Comparison of ENCODE assay signal across 12 cellular contexts in the genomic region with DNA sequence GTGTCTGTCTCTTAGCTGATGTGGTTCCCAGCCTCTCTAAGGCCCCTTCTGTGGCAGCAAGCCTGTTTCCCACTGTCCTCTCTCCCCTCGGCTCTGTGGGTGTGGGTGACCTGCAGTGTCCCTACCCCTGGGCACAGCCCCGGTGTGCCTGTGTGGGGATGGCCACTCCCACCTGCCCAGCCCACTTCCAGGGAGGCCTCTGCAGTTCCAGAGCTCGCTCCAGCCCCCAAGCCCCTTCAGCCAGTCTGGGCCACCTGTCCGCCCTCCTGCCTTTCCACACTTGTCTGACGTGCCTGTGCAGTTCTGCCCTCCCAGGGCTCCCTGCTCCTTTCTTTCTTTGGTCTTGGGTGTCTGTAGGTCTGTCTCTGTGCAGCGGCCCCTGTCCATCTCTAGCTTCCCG.
DNase-seq lines count a peak whose midpoint lies in the region; ATAC-seq and TF ChIP-seq lines count a peak whose summit lies in the region.
"Had no signal": no experiment of that assay in that cellular context is flagged by ENCODE, and none has a peak within 500 bp of the region (broad histone marks: within the 10 kb centered on the region; RNA-seq: fewer than 3 reads in every experiment).

No MANE protein-coding gene starts in this region.

- CTCF ChIA-PET in SK-N-SH (lab: Yijun Ruan, JAX), result interaction anchor here (0.7 to 1.6 kb wide), 7 partner anchors 11 to 1173 kb away, joined by 3 to 11 read pairs (median 3); no protein-coding TSS in a partner anchor

- H2AFZ ChIP-seq in SK-N-SH (ENCODE audit: low read depth), result no peak overlapping the region

- peak overlapping the region; percentile 37; the same call in 1 of the 2 replicates for H3K4me2 ChIP-seq in SK-N-SH

- H3K4me3 ChIP-seq in SK-N-SH (ENCODE audit: low read depth in 2 of 2, low read length in 1 of 2) (no peak overlapping the region), dorsolateral prefrontal cortex (no peak overlapping the region), mesodermal cell (ENCODE audit: extremely low read depth, insufficient read depth, low read length, poor library complexity, severe bottlenecking) (no peak overlapping the region), thyroid gland (replicated peaks in 1 of 3) (no peak overlapping the region)

- peaks cover 12% of the 10 kb centered on the region; the same call in 1 of the 2 replicates for H4K20me1 ChIP-seq in SK-N-SH (ENCODE audit: insufficient read depth)

- intact Hi-C loops in dorsolateral prefrontal cortex (cut with DNase I) (loop anchor here (2.0 to 10.0 kb wide), 4 partner anchors 23 to 127 kb away; partner anchors contain the start of gene PPIF (in 1 of the 2)), thyroid gland (cut with DNase I) (no loop called here)

- H3K9me3 ChIP-seq in SK-N-SH, result no peaks in the 10 kb centered on the region
- H3K9me3 ChIP-seq in mesodermal cell (ENCODE audit: control insufficient read depth, low read length), result no peaks in the 10 kb centered on the region
- no peaks in the 10 kb centered on the region for H3K9me3 ChIP-seq in thyroid gland

- peaks cover 33 to 69% of the 10 kb centered on the region in 2 experiments for H3K4me1 ChIP-seq in SK-N-SH (ENCODE audit: control insufficient read depth in 1 of 2, insufficient read depth in 2 of 2, low read depth in 1 of 2, low read length in 1 of 2)
- H3K4me1 ChIP-seq in mesodermal cell (ENCODE audit: control insufficient read depth, insufficient read depth, low read length, poor library complexity, severe bottlenecking), result peaks cover 30% of the 10 kb centered on the region
- H3K4me1 ChIP-seq in thyroid gland, result peaks cover 56 to 62% of the 10 kb centered on the region in 2 donors

- H3K27me3 ChIP-seq in SK-N-SH (ENCODE audit: insufficient read depth) (no peaks in the 10 kb centered on the region), dorsolateral prefrontal cortex (no peaks in the 10 kb centered on the region), thyroid gland (no peaks in the 10 kb centered on the region)

- peaks cover 6% of the 10 kb centered on the region; the same call in 1 of the 2 replicates for H3K79me2 ChIP-seq in SK-N-SH (ENCODE audit: insufficient read depth)

- no peak for TF ChIP-seq EP300 in SK-N-SH (IDR thresholded peaks at IDR 0.05; ENCODE audit: borderline replicate concordance in 1 of 2, low read depth in 1 of 2, low read length in 1 of 2)

- peaks cover 19 to 23% of the 10 kb centered on the region in 2 experiments for H3K36me3 ChIP-seq in SK-N-SH (replicated peaks in 1 of 2; ENCODE audit: control insufficient read depth in 1 of 2, insufficient read depth in 2 of 2, low read length in 1 of 2)
- peaks cover 60% of the 10 kb centered on the region for H3K36me3 ChIP-seq in mesodermal cell (ENCODE audit: control insufficient read depth, insufficient read depth, low read length)
- peaks cover 26 to 33% of the 10 kb centered on the region in 2 donors for H3K36me3 ChIP-seq in thyroid gland

- TF ChIP-seq RAD21 in SK-N-SH (IDR thresholded peaks at IDR 0.05; ENCODE audit: low read length), result no peak

- H3K9ac ChIP-seq in SK-N-SH, result no peak overlapping the region

- no peak for TF ChIP-seq POLR2A in thyroid gland (IDR thresholded peaks at IDR 0.05)

- H3K9me2 ChIP-seq in SK-N-SH, result no peaks in the 10 kb centered on the region

- WGBS in SK-N-SH (ENCODE audit: low lambda C conversion rate), result 60% methylated on average over 6 of the region's 7 CpGs
- 74 to 81% methylated on average over 3 to 7 of the region's 7 CpGs for WGBS in mesodermal cell (ENCODE audit: insufficient coverage in 2 of 2), 2 experiments
- WGBS in thyroid gland, 2 donors, result 63 to 67% methylated on average over 6 to 7 of the region's 7 CpGs

- H3F3A ChIP-seq in SK-N-SH (replicated peaks; ENCODE audit: insufficient read depth), result peaks cover 6% of the 10 kb centered on the region

- H3K27ac ChIP-seq in SK-N-SH (ENCODE audit: low read depth in 2 of 2, low read length in 1 of 2) (peak overlapping the region; percentile 49 to 93; a peak in 3 of 4 replicates), dorsolateral prefrontal cortex (peak overlapping the region in 52 of 59 donors; percentile 1 to 90 (median 83)), mesodermal cell (ENCODE audit: low read depth, low read length, severe bottlenecking) (peak overlapping the region; percentile 97), thyroid gland (peak overlapping the region; percentile 37 to 86 (median 78))

- POLR2A ChIA-PET in SK-N-SH (lab: Yijun Ruan, JAX), result interaction anchor here (1.0 to 12.4 kb wide), 9 partner anchors 10 to 67 kb away, joined by 3 to 237 read pairs (median 14); no protein-coding TSS in a partner anchor

- ATAC-seq in SK-N-SH treated with all-trans-retinoic acid at 6 μM for 48 hours, result no peak; the same call in 1 of the 3 replicates
- ATAC-seq: stimulated activated naive B cell treated with anti-CD40 and anti-IgM and Interleukin-4, amounts not matched to agents 10 μg/mL and 1 μg/mL and 100 μg/mL, for 72 hours had no signal

- TF ChIP-seq CTCF in SK-N-SH (IDR thresholded peaks at IDR 0.05) (no peak), dorsolateral prefrontal cortex (IDR thresholded peaks at IDR 0.05 in 54 of 56, conservative IDR thresholded peaks at IDR 0.05 in 2 of 56; ENCODE audit: low read depth in 1 of 56, partially characterized antibody in 56 of 56) (no peak), thyroid gland (IDR thresholded peaks at IDR 0.05) (no peak)

- peak; percentile 58 for DNase-seq in SK-N-SH
- no peak for DNase-seq in dorsolateral prefrontal cortex
- peak in 1 of 2 donors; percentile 27 for DNase-seq in thyroid gland
- no peak for DNase-seq in MV-4-11 (lab: John Stamatoyannopoulos, UW)
- no peak for DNase-seq in RKO (ENCODE audit: low spot score)
- DNase-seq in epidermal melanocyte (ENCODE audit: insufficient read length, low spot score), result no peak
- DNase-seq: activated CD4-positive, alpha-beta T cell treated with anti-CD3 and anti-CD28 coated beads, Interleukin-2, amount 50 U/mL, for 4 hours; CD4-positive, alpha-beta T cell; NCI-H526 treated with DMSO at 0.1 percent for 48 hours; stimulated activated naive B cell treated with anti-CD40 and anti-IgM and Interleukin-4, amounts not matched to agents 10 μg/mL and 1 μg/mL and 100 μg/mL, for 72 hours had no signal

TF ChIP-seq in SK-N-SH, 30 proteins besides CTCF, POLR2A, EP300 and RAD21:
- TF ChIP-seq SMC3 (IDR thresholded peaks at IDR 0.05; ENCODE audit: low read depth, low read length) (0 out of 2 replicates have a peak, but pooled peaks have one; percentile 5), TCF12 (IDR thresholded peaks at IDR 0.05) (no peak)
TF ChIP-seq in SK-N-SH: peak in this region for 1.

TF ChIP-seq in SK-N-SH treated with all-trans-retinoic acid at 6 μM for 48 hours, 23 proteins besides CTCF, POLR2A, EP300 and RAD21:
- no peak for TF ChIP-seq PPARA (CRISPR knock-in tag; IDR thresholded peaks at IDR 0.05; ENCODE audit: borderline replicate concordance)
